ENCODE assay signal across 8 cellular contexts in genomic region chr3:192514754-192515660, GRCh38.
DNase-seq lines count a peak whose midpoint lies in the region; ATAC-seq, FAIRE-seq and TF ChIP-seq lines count a peak whose summit lies in the region.

No MANE protein-coding gene starts in this region.

- H3F3A ChIP-seq in GM23338 (replicated peaks; ENCODE audit: low read depth): peaks cover 4% of the 10 kb centered on the region; the same call in 1 of the 2 replicates

- H3K9ac ChIP-seq in parathyroid adenoma: no peak overlapping the region

- H3K4me2 ChIP-seq in GM23338 (peak overlapping the region; percentile 92), parathyroid adenoma (ENCODE audit: low read length) (peak overlapping the region; percentile 85)

- H3K27me3 Mint-ChIP-seq in GM23338 (ENCODE audit: insufficient read depth, low read depth, poor library complexity): peaks cover 10% of the 10 kb centered on the region

- no peaks in the 10 kb centered on the region for H3K9me3 ChIP-seq in parathyroid adenoma (ENCODE audit: control insufficient read depth, low read length)

- no peaks in the 10 kb centered on the region; the same call in 1 of the 2 replicates for H4K20me1 ChIP-seq in GM23338 (replicated peaks; ENCODE audit: insufficient read depth)

- H3K36me3 ChIP-seq in GM23338 (ENCODE audit: insufficient read depth) (no peaks in the 10 kb centered on the region), parathyroid adenoma (ENCODE audit: control insufficient read depth, insufficient read depth, low read length) (no peaks in the 10 kb centered on the region)

- H3K4me3 ChIP-seq in GM23338 (peak overlapping the region; percentile 83), fibroblast of the aortic adventitia (ENCODE audit: low read depth, low read length) (peak overlapping the region; percentile 44), parathyroid adenoma (ENCODE audit: low read depth, low read length) (peak overlapping the region; percentile 51)

- peak overlapping the region; percentile 95 for H3K4me3 Mint-ChIP-seq in GM23338

- H3K4me1 Mint-ChIP-seq in GM23338: peaks cover 14% of the 10 kb centered on the region

- peak overlapping the region; percentile 88 for H3K27ac Mint-ChIP-seq in GM23338

- ATAC-seq in GM23338: peak; percentile 88

- TF ChIP-seq CTCF in GM23338 (conservative IDR thresholded peaks at IDR 0.05; ENCODE audit: low read depth in 2 of 2): peak; percentile 41 to 55
- TF ChIP-seq CTCF in fibroblast of the aortic adventitia (IDR thresholded peaks at IDR 0.05; ENCODE audit: insufficient read depth, low read length): no peak
- peak; percentile 46 for TF ChIP-seq CTCF in parathyroid adenoma (IDR thresholded peaks at IDR 0.05)

- H3K27me3 ChIP-seq in GM23338 (ENCODE audit: insufficient read depth): peaks cover 12% of the 10 kb centered on the region; the same call in 1 of the 2 replicates
- no peaks in the 10 kb centered on the region for H3K27me3 ChIP-seq in parathyroid adenoma (ENCODE audit: control insufficient read depth, insufficient read depth, low read length)

- H3K4me1 ChIP-seq in GM23338 (ENCODE audit: insufficient read depth) (peaks cover 15% of the 10 kb centered on the region), parathyroid adenoma (no peaks in the 10 kb centered on the region)

- H3K79me2 ChIP-seq in GM23338 (replicated peaks; ENCODE audit: insufficient read depth) (no peaks in the 10 kb centered on the region), parathyroid adenoma (no peaks in the 10 kb centered on the region)

- no peaks in the 10 kb centered on the region for H3K36me3 Mint-ChIP-seq in GM23338 (ENCODE audit: low read depth)

- FAIRE-seq in RCC 7860 (lab: Jason Lieb, UNC): no peak

- peak; percentile 93 for DNase-seq in GM23338 (ENCODE audit: low spot score)
- DNase-seq in NCI-H510A (lab: John Stamatoyannopoulos, UW): peak; percentile 89
- no peak for DNase-seq in fibroblast of the aortic adventitia (ENCODE audit: low read depth)
- DNase-seq in MV-4-11 (lab: John Stamatoyannopoulos, UW): no peak
- DNase-seq in midbrain (lab: John Stamatoyannopoulos, UW): no peak
- DNase-seq in SKM-1 (lab: John Stamatoyannopoulos, UW; ENCODE audit: unreplicated experiment): no peak
- no peak for DNase-seq in RCC 7860 (ENCODE audit: low spot score)

- peak overlapping the region; percentile 99 for H2AFZ ChIP-seq in GM23338
- peak overlapping the region; percentile 82 for H2AFZ ChIP-seq in parathyroid adenoma

- 0 out of 2 replicates have a peak, but pooled peaks cover 4% of the 10 kb centered on the region for H3K9me2 ChIP-seq in GM23338 (ENCODE audit: insufficient read depth)

- H3K27ac ChIP-seq in GM23338 (ENCODE audit: low read depth) (no peak overlapping the region), parathyroid adenoma (peak overlapping the region; percentile 48)

- peaks cover 3% of the 10 kb centered on the region; the same call in 1 of the 3 replicates for H3K9me3 Mint-ChIP-seq in GM23338

TF ChIP-seq in GM23338, 12 proteins besides CTCF, POLR2A, EP300 and RAD21 (continues in another document):
- TF ChIP-seq ZNF331 (CRISPR knock-in tag; IDR thresholded peaks at IDR 0.05; ENCODE audit: low read depth) (no peak), STAT1 (IDR thresholded peaks at IDR 0.05; ENCODE audit: unreplicated experiment) (no peak), EZH2phosphoT487 (IDR thresholded peaks at IDR 0.05; ENCODE audit: unreplicated experiment) (no peak), EZH2 (IDR thresholded peaks at IDR 0.05; ENCODE audit: low read depth, unreplicated experiment) (no peak), NANOG (IDR thresholded peaks at IDR 0.05; ENCODE audit: borderline replicate concordance) (no peak), ETS1 (IDR thresholded peaks at IDR 0.05) (no peak), CREB1 (CRISPR knock-in tag; IDR thresholded peaks at IDR 0.05; ENCODE audit: low read depth) (peak; percentile 78), JUNB (IDR thresholded peaks at IDR 0.05; ENCODE audit: unreplicated experiment) (no peak)
- TF ChIP-seq, protein P1, sequence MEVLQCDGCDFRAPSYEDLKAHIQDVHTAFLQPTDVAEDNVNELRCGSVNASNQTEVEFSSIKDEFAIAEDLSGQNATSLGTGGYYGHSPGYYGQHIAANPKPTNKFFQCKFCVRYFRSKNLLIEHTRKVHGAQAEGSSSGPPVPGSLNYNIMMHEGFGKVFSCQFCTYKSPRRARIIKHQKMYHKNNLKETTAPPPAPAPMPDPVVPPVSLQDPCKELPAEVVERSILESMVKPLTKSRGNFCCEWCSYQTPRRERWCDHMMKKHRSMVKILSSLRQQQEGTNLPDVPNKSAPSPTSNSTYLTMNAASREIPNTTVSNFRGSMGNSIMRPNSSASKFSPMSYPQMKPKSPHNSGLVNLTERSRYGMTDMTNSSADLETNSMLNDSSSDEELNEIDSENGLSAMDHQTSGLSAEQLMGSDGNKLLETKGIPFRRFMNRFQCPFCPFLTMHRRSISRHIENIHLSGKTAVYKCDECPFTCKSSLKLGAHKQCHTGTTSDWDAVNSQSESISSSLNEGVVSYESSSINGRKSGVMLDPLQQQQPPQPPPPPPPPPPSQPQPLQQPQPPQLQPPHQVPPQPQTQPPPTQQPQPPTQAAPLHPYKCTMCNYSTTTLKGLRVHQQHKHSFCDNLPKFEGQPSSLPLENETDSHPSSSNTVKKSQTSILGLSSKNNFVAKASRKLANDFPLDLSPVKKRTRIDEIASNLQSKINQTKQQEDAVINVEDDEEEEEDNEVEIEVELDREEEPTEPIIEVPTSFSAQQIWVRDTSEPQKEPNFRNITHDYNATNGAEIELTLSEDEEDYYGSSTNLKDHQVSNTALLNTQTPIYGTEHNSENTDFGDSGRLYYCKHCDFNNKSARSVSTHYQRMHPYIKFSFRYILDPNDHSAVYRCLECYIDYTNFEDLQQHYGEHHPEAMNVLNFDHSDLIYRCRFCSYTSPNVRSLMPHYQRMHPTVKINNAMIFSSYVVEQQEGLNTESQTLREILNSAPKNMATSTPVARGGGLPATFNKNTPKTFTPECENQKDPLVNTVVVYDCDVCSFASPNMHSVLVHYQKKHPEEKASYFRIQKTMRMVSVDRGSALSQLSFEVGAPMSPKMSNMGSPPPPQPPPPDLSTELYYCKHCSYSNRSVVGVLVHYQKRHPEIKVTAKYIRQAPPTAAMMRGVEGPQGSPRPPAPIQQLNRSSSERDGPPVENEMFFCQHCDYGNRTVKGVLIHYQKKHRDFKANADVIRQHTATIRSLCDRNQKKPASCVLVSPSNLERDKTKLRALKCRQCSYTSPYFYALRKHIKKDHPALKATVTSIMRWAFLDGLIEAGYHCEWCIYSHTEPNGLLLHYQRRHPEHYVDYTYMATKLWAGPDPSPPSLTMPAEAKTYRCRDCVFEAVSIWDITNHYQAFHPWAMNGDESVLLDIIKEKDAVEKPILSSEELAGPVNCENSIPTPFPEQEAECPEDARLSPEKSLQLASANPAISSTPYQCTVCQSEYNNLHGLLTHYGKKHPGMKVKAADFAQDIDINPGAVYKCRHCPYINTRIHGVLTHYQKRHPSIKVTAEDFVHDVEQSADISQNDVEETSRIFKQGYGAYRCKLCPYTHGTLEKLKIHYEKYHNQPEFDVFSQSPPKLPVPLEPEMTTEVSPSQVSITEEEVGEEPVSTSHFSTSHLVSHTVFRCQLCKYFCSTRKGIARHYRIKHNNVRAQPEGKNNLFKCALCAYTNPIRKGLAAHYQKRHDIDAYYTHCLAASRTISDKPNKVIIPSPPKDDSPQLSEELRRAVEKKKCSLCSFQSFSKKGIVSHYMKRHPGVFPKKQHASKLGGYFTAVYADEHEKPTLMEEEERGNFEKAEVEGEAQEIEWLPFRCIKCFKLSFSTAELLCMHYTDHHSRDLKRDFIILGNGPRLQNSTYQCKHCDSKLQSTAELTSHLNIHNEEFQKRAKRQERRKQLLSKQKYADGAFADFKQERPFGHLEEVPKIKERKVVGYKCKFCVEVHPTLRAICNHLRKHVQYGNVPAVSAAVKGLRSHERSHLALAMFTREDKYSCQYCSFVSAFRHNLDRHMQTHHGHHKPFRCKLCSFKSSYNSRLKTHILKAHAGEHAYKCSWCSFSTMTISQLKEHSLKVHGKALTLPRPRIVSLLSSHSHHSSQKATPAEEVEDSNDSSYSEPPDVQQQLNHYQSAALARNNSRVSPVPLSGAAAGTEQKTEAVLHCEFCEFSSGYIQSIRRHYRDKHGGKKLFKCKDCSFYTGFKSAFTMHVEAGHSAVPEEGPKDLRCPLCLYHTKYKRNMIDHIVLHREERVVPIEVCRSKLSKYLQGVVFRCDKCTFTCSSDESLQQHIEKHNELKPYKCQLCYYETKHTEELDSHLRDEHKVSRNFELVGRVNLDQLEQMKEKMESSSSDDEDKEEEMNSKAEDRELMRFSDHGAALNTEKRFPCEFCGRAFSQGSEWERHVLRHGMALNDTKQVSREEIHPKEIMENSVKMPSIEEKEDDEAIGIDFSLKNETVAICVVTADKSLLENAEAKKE (CRISPR knock-in tag; IDR thresholded peaks at IDR 0.05): no peak

Comparison
In these comparisons a context has a peak if more than half of its experiments do, and no peak if none do; other contexts are left out.
1. DNase-seq: peak in GM23338 (single experiment) and NCI-H510A (single experiment); none in fibroblast of the aortic adventitia (single experiment), MV-4-11 (single experiment), midbrain (single experiment), SKM-1 (single experiment) and RCC 7860 (single experiment).
2. Peak in every context shown above with its lines, with median percentiles within 50 percentile points of each other: H3K4me3 ChIP-seq.